1 cellular context compared by ENCODE assay signal in the genomic region with DNA sequence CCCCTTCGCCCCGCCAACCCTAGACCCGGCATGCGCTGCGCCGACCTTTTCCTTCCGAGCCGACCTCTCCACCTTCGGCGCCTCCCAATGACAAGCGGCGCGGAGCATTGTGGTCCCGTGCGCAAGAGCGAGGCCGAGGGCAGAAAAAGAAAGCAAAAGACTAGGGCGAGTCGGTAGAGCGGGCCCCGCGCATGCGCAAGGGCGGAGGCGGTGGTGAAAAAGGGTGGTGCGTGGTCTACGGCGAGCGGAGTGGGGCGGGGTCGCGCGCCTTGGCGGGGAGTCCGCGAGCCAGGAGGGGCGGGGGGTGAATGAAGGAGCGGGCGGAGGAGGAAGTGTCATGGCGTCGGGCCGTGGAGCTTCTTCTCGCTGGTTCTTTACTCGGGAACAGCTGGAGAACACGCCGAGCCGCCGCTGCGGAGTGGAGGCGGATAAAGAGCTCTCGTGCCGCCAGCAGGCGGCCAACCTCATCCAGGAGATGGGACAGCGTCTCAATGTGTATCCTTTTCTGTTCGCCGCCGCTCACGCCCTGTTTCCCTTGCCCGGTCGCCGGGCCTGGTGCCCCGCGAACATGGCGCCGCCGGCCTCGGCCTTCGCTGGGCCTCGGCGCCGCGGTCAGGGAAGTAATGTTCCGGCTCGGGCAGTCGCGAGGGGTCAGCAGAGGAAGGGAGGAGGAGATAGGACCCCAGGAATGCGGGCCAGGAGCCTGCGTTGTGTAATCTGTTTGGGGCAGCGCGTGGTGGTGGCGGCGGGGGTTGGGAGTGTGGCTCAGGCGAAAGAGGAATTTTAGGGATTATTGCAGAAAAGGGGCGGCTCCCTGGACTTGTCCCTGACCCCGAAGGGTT.
A peak's percentile ranks its signal among the peaks of the same experiment; 100 is the strongest.
TF ChIP-seq lines count a peak whose summit lies in the region.

TSS of gene CCNT2 (plus strand) at position 305 of the 842 bp plus-strand sequence. CDS start at position 338, 33 bp downstream.

TF ChIP-seq in GM12878, 131 proteins besides CTCF, POLR2A, EP300 and RAD21 (continued from another document and continues in another):
- peak; percentile 16; the same call in 1 of the 2 replicates for TF ChIP-seq PKNOX1 (IDR thresholded peaks at IDR 0.05)
- no peak for TF ChIP-seq ZBTB11 (CRISPR knock-in tag; IDR thresholded peaks at IDR 0.05)
- TF ChIP-seq, protein P1, sequence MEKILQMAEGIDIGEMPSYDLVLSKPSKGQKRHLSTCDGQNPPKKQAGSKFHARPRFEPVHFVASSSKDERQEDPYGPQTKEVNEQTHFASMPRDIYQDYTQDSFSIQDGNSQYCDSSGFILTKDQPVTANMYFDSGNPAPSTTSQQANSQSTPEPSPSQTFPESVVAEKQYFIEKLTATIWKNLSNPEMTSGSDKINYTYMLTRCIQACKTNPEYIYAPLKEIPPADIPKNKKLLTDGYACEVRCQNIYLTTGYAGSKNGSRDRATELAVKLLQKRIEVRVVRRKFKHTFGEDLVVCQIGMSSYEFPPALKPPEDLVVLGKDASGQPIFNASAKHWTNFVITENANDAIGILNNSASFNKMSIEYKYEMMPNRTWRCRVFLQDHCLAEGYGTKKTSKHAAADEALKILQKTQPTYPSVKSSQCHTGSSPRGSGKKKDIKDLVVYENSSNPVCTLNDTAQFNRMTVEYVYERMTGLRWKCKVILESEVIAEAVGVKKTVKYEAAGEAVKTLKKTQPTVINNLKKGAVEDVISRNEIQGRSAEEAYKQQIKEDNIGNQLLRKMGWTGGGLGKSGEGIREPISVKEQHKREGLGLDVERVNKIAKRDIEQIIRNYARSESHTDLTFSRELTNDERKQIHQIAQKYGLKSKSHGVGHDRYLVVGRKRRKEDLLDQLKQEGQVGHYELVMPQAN (conservative IDR thresholded peaks at IDR 0.05), result 0 out of 2 replicates have a peak, but pooled peaks have one; percentile 50
- TF ChIP-seq ZNF24 (IDR thresholded peaks at IDR 0.05), result no peak
- TF ChIP-seq RAD51 (IDR thresholded peaks at IDR 0.05), result no peak; the same call in 1 of the 2 replicates
- TF ChIP-seq RBBP5 (conservative IDR thresholded peaks at IDR 0.05), result 0 out of 2 replicates have a peak, but pooled peaks have one; percentile 45
- TF ChIP-seq, protein P2, sequence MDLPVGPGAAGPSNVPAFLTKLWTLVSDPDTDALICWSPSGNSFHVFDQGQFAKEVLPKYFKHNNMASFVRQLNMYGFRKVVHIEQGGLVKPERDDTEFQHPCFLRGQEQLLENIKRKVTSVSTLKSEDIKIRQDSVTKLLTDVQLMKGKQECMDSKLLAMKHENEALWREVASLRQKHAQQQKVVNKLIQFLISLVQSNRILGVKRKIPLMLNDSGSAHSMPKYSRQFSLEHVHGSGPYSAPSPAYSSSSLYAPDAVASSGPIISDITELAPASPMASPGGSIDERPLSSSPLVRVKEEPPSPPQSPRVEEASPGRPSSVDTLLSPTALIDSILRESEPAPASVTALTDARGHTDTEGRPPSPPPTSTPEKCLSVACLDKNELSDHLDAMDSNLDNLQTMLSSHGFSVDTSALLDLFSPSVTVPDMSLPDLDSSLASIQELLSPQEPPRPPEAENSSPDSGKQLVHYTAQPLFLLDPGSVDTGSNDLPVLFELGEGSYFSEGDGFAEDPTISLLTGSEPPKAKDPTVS (IDR thresholded peaks at IDR 0.05; ENCODE audit: low read depth, low read length), result no peak
- TF ChIP-seq MYB (IDR thresholded peaks at IDR 0.05; ENCODE audit: borderline replicate concordance, low read depth, low read length), result no peak
- no peak for TF ChIP-seq MEF2A (IDR thresholded peaks at IDR 0.05; ENCODE audit: insufficient read depth, low read depth, low read length)
- TF ChIP-seq PBX3 (IDR thresholded peaks at IDR 0.05; ENCODE audit: insufficient replicate concordance, low read depth, low read length), result no peak
- TF ChIP-seq CBFB (IDR thresholded peaks at IDR 0.05; ENCODE audit: low read depth), result peak; percentile 53
- peak; percentile 95 for TF ChIP-seq NR2C1 (IDR thresholded peaks at IDR 0.05)
- no peak for TF ChIP-seq ZSCAN29 (IDR thresholded peaks at IDR 0.05)
- TF ChIP-seq SREBF2 (IDR thresholded peaks at IDR 0.05; ENCODE audit: low read length), result no peak
- no peak for TF ChIP-seq EED (IDR thresholded peaks at IDR 0.05; ENCODE audit: low read depth)
- no peak for TF ChIP-seq ZNF622 (IDR thresholded peaks at IDR 0.05)
- no peak for TF ChIP-seq SUZ12 (IDR thresholded peaks at IDR 0.05; ENCODE audit: unreplicated experiment)
- TF ChIP-seq ASH2L (IDR thresholded peaks at IDR 0.05; ENCODE audit: borderline replicate concordance, low read depth), result peak; percentile 82; the same call in 1 of the 2 replicates
- TF ChIP-seq, protein P3, sequence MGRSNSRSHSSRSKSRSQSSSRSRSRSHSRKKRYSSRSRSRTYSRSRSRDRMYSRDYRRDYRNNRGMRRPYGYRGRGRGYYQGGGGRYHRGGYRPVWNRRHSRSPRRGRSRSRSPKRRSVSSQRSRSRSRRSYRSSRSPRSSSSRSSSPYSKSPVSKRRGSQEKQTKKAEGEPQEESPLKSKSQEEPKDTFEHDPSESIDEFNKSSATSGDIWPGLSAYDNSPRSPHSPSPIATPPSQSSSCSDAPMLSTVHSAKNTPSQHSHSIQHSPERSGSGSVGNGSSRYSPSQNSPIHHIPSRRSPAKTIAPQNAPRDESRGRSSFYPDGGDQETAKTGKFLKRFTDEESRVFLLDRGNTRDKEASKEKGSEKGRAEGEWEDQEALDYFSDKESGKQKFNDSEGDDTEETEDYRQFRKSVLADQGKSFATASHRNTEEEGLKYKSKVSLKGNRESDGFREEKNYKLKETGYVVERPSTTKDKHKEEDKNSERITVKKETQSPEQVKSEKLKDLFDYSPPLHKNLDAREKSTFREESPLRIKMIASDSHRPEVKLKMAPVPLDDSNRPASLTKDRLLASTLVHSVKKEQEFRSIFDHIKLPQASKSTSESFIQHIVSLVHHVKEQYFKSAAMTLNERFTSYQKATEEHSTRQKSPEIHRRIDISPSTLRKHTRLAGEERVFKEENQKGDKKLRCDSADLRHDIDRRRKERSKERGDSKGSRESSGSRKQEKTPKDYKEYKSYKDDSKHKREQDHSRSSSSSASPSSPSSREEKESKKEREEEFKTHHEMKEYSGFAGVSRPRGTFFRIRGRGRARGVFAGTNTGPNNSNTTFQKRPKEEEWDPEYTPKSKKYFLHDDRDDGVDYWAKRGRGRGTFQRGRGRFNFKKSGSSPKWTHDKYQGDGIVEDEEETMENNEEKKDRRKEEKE (IDR thresholded peaks at IDR 0.05), result no peak
- no peak for TF ChIP-seq SMARCA5 (IDR thresholded peaks at IDR 0.05)
- no peak for TF ChIP-seq SMAD1 (IDR thresholded peaks at IDR 0.05; ENCODE audit: low read depth, partially characterized antibody)
- peak; percentile 98 for TF ChIP-seq CREM (IDR thresholded peaks at IDR 0.05; ENCODE audit: low read depth)
- TF ChIP-seq CHD2 (IDR thresholded peaks at IDR 0.05; ENCODE audit: borderline replicate concordance, low read depth, low read length), result peak; percentile 53
- TF ChIP-seq ZNF207 (IDR thresholded peaks at IDR 0.05; ENCODE audit: borderline replicate concordance), result no peak
- 0 out of 2 replicates have a peak, but pooled peaks have one; percentile 29 for TF ChIP-seq MAX (IDR thresholded peaks at IDR 0.05; ENCODE audit: low read depth, low read length)
- TF ChIP-seq POLR2AphosphoS5 (IDR thresholded peaks at IDR 0.05; ENCODE audit: low read length), result peak; percentile 85
- 0 out of 2 replicates have a peak, but pooled peaks have one; percentile 32 for TF ChIP-seq RCOR1 (conservative IDR thresholded peaks at IDR 0.05; ENCODE audit: low read depth, low read length)
- no peak for TF ChIP-seq ZNF274 (IDR thresholded peaks at IDR 0.05; ENCODE audit: insufficient read depth, insufficient read length)
- TF ChIP-seq SIN3A (IDR thresholded peaks at IDR 0.05; ENCODE audit: low read depth, low read length), result peak; percentile 79
- no peak for TF ChIP-seq EZH2 (IDR thresholded peaks at IDR 0.05; ENCODE audit: borderline replicate concordance, control insufficient read depth, low read depth, low read length)
- TF ChIP-seq BMI1 (IDR thresholded peaks at IDR 0.05; ENCODE audit: borderline replicate concordance), result no peak
- TF ChIP-seq, protein P4, sequence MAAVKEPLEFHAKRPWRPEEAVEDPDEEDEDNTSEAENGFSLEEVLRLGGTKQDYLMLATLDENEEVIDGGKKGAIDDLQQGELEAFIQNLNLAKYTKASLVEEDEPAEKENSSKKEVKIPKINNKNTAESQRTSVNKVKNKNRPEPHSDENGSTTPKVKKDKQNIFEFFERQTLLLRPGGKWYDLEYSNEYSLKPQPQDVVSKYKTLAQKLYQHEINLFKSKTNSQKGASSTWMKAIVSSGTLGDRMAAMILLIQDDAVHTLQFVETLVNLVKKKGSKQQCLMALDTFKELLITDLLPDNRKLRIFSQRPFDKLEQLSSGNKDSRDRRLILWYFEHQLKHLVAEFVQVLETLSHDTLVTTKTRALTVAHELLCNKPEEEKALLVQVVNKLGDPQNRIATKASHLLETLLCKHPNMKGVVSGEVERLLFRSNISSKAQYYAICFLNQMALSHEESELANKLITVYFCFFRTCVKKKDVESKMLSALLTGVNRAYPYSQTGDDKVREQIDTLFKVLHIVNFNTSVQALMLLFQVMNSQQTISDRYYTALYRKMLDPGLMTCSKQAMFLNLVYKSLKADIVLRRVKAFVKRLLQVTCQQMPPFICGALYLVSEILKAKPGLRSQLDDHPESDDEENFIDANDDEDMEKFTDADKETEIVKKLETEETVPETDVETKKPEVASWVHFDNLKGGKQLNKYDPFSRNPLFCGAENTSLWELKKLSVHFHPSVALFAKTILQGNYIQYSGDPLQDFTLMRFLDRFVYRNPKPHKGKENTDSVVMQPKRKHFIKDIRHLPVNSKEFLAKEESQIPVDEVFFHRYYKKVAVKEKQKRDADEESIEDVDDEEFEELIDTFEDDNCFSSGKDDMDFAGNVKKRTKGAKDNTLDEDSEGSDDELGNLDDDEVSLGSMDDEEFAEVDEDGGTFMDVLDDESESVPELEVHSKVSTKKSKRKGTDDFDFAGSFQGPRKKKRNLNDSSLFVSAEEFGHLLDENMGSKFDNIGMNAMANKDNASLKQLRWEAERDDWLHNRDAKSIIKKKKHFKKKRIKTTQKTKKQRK (IDR thresholded peaks at IDR 0.05; ENCODE audit: low read depth, low read length), result no peak
- TF ChIP-seq POU2F2 (IDR thresholded peaks at IDR 0.05; ENCODE audit: borderline replicate concordance, low read depth, low read length), result peak; percentile 48; the same call in 1 of the 3 replicates
- TF ChIP-seq SMC3 (IDR thresholded peaks at IDR 0.05; ENCODE audit: borderline replicate concordance, low read length), result no peak
- peak; percentile 97 for TF ChIP-seq IKZF1 (conservative IDR thresholded peaks at IDR 0.05)
- TF ChIP-seq NR2C2 (IDR thresholded peaks at IDR 0.05; ENCODE audit: borderline replicate concordance, control insufficient read depth, insufficient read length, low read depth), result no peak
- TF ChIP-seq HDGF (IDR thresholded peaks at IDR 0.05), result peak; percentile 90
